In genomic region chr3:161475905-161476304, GRCh38 we compare ENCODE assay signal across 16 cellular contexts. TPM values are rescaled to one million over a fixed set of nuclear protein-coding genes. Genes with fewer than 3 reads are reported as not detected.
DNase-seq lines count a peak whose midpoint lies in the region; ATAC-seq and TF ChIP-seq lines count a peak whose summit lies in the region.
"Had no signal": no experiment of that assay in that cellular context is flagged by ENCODE, and none has a peak within 500 bp of the region (broad histone marks: within the 10 kb centered on the region; RNA-seq: fewer than 3 reads in every experiment).

No MANE protein-coding gene starts in this region.

- H3K36me3 ChIP-seq in SJCRH30: no peaks in the 10 kb centered on the region
- H3K36me3 ChIP-seq: lower lobe of right lung, neutrophil had no signal

- peak overlapping the region; percentile 68 for H3K27ac ChIP-seq in SJCRH30
- H3K27ac ChIP-seq: lower lobe of right lung, neutrophil had no signal

- ATAC-seq in sciatic nerve (peak; percentile 67), GM18505 (IDR thresholded peaks at IDR 0.05; ENCODE audit: unreplicated experiment) (no peak)
- ATAC-seq: lower lobe of right lung had no signal

- no peaks in the 10 kb centered on the region for H3K27me3 ChIP-seq in SJCRH30
- H3K27me3 ChIP-seq: neutrophil had no signal

- DNase-seq in HS-27A (ENCODE audit: low read depth): peak; percentile 5
- DNase-seq in SJCRH30: peak; percentile 36 to 78
- peak; percentile 2 to 31 for DNase-seq in foreskin fibroblast
- DNase-seq in sciatic nerve (ENCODE audit: low spot score): no peak
- DNase-seq in cerebellum (ENCODE audit: low spot score): no peak
- DNase-seq in COR-L47 (lab: John Stamatoyannopoulos, UW): no peak
- DNase-seq: activated CD4-positive, alpha-beta memory T cell treated with anti-CD3 and anti-CD28 coated beads for 36 hours; CD4-positive, alpha-beta T cell; hippocampal formation; lower lobe of right lung; NCI-H146; NCI-H526 treated with DMSO at 0.1 percent for 48 hours; stimulated activated CD4-positive, alpha-beta T cell treated with anti-CD3 and anti-CD28 coated beads, Interleukin-12 subunit alpha, Interleukin-12 subunit beta, amount 100 ng/mL, for 4 hours had no signal

- peaks cover 17% of the 10 kb centered on the region for H3K4me1 ChIP-seq in SJCRH30
- H3K4me1 ChIP-seq: lower lobe of right lung had no signal

- no peak for TF ChIP-seq CTCF in foreskin fibroblast (IDR thresholded peaks at IDR 0.05; ENCODE audit: low read depth, low read length)

- no peak overlapping the region for H3K4me3 ChIP-seq in SJCRH30
- no peak overlapping the region for H3K4me3 ChIP-seq in foreskin fibroblast (ENCODE audit: low read depth in 1 of 2, low read length in 2 of 2)
- H3K4me3 ChIP-seq: lower lobe of right lung had no signal

- intact Hi-C loops in sciatic nerve (cut with DNase I): no loop called here

- H3K9me3 ChIP-seq in SJCRH30 (replicated peaks): no peaks in the 10 kb centered on the region; the same call in 1 of the 2 replicates
- H3K9me3 ChIP-seq: lower lobe of right lung, neutrophil had no signal

- no peak for TF ChIP-seq POLR2A in GM18505 (IDR thresholded peaks at IDR 0.05; ENCODE audit: borderline replicate concordance, extremely low read depth, insufficient read depth, insufficient read length)

RNA-seq across cellular contexts. Expression of gene OTOL1, which starts 20.7 kb away (rescaled TPM):
- not detected in 2 replicates for total RNA-seq in SJCRH30 (2014; rRNA removed; shearing (Covaris generic))
- total RNA-seq in sciatic nerve (not detected), cerebellum (not detected)
- total RNA-seq: activated CD4-positive, alpha-beta memory T cell treated with anti-CD3 and anti-CD28 coated beads for 36 hours; CD4-positive, alpha-beta T cell; lower lobe of right lung; subcutaneous adipose tissue had no signal

Comparison
In these comparisons a context has a peak if more than half of its experiments do, and no peak if none do; other contexts are left out.
1. DNase-seq: peak in HS-27A (single experiment), SJCRH30 (2 of 2) and foreskin fibroblast (2 of 2); none in sciatic nerve (single experiment), cerebellum (single experiment) and COR-L47 (single experiment).